20 cellular contexts compared by ENCODE assay signal in genomic region chr15:61301701-61302100, GRCh38.
"Had no signal": no experiment of that assay in that cellular context is flagged by ENCODE, and none has a peak within 500 bp of the region (broad histone marks: within the 10 kb centered on the region; RNA-seq: fewer than 3 reads in every experiment).

No MANE protein-coding gene starts in this region.

- H3K9me3 Mint-ChIP-seq: immature natural killer cell, mesothelial cell of epicardium had no signal

- H3K27ac Mint-ChIP-seq: immature natural killer cell, mesothelial cell of epicardium, naive B cell had no signal

- DNase-seq: dermis blood vessel endothelial cell; dorsolateral prefrontal cortex; effector CD4-positive, alpha-beta T cell; effector memory CD4-positive, alpha-beta T cell; foreskin keratinocyte; heart left ventricle; hypothalamus; immature natural killer cell; islet precursor cell; kidney; kidney glomerular epithelial cell; left colon; left ventricle myocardium superior; lower lobe of right lung; mesenchymal stem cell; mucosa of descending colon; naive B cell had no signal

- H3K4me1 Mint-ChIP-seq: immature natural killer cell, mesothelial cell of epicardium, naive B cell had no signal

- H3K4me3 Mint-ChIP-seq: immature natural killer cell, mesothelial cell of epicardium, naive B cell had no signal

- ATAC-seq: foreskin keratinocyte, gastroesophageal sphincter, heart left ventricle, left colon, left lung, left ventricle myocardium superior, lower lobe of right lung, mucosa of descending colon had no signal

- H3K36me3 Mint-ChIP-seq: immature natural killer cell, mesothelial cell of epicardium, naive B cell had no signal
